In the genomic region with DNA sequence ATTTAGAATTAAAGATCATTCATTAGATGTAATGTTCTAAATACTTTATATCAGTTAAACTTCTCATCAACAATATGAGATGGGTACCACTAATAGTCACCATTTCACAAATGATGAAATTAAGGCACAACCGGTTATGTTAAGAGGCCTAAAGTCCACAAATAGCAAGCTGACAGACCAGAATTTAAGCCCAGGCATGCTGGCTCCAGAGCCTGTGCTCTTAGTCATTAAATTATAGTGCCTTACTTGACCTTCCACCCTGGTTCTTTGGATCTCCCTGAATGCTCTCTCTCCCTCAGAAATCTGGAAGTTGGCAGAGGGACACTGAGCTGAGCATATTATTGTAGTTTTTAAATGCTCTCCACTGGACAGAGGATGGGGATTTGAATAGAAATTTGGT, we compare ENCODE assay signal across 18 cellular contexts.
"Had no signal": no experiment of that assay in that cellular context is flagged by ENCODE, and none has a peak within 500 bp of the region (broad histone marks: within the 10 kb centered on the region; RNA-seq: fewer than 3 reads in every experiment).

No MANE protein-coding gene starts in this region.

- DNase-seq: activated CD4-positive, alpha-beta memory T cell treated with anti-CD3 and anti-CD28 coated beads for 36 hours; activated CD4-positive, alpha-beta T cell treated with anti-CD3 and anti-CD28 coated beads for 4 hours; activated naive CD4-positive, alpha-beta T cell; activated naive CD8-positive, alpha-beta T cell treated with anti-CD3 and anti-CD28 coated beads for 36 hours; amniotic stem cell; dermis blood vessel endothelial cell; effector memory CD4-positive, alpha-beta T cell; heart left ventricle; left ventricle myocardium inferior; mucosa of descending colon; naive thymus-derived CD4-positive, alpha-beta T cell; pancreas; right lobe of liver; stimulated activated CD4-positive, alpha-beta T cell treated with anti-CD3 and anti-CD28 coated beads, Interleukin-4, amount 100 ng/mL, for 4 hours; upper lobe of left lung had no signal

- H3K9me3 Mint-ChIP-seq: activated CD4-positive, alpha-beta memory T cell treated with anti-CD3 and anti-CD28 coated beads for 36 hours; activated naive CD8-positive, alpha-beta T cell treated with anti-CD3 and anti-CD28 coated beads for 36 hours; memory B cell; stimulated activated memory B cell treated with anti-CD40 and anti-IgM and Interleukin-4, amounts not matched to agents 10 μg/mL and 1 μg/mL and 100 μg/mL, for 72 hours; WTC11 had no signal

- H3K4me3 Mint-ChIP-seq: activated CD4-positive, alpha-beta memory T cell treated with anti-CD3 and anti-CD28 coated beads for 36 hours; activated naive CD8-positive, alpha-beta T cell treated with anti-CD3 and anti-CD28 coated beads for 36 hours; memory B cell; naive thymus-derived CD4-positive, alpha-beta T cell; stimulated activated memory B cell treated with anti-CD40 and anti-IgM and Interleukin-4, amounts not matched to agents 10 μg/mL and 1 μg/mL and 100 μg/mL, for 72 hours; WTC11 had no signal

- H3K27me3 Mint-ChIP-seq: activated naive CD8-positive, alpha-beta T cell treated with anti-CD3 and anti-CD28 coated beads for 36 hours; memory B cell; stimulated activated memory B cell treated with anti-CD40 and anti-IgM and Interleukin-4, amounts not matched to agents 10 μg/mL and 1 μg/mL and 100 μg/mL, for 72 hours had no signal

- H3K27ac Mint-ChIP-seq: activated CD4-positive, alpha-beta memory T cell treated with anti-CD3 and anti-CD28 coated beads for 36 hours; activated naive CD8-positive, alpha-beta T cell treated with anti-CD3 and anti-CD28 coated beads for 36 hours; memory B cell; naive thymus-derived CD4-positive, alpha-beta T cell; stimulated activated memory B cell treated with anti-CD40 and anti-IgM and Interleukin-4, amounts not matched to agents 10 μg/mL and 1 μg/mL and 100 μg/mL, for 72 hours; WTC11 had no signal

- H3K36me3 Mint-ChIP-seq: activated CD4-positive, alpha-beta memory T cell treated with anti-CD3 and anti-CD28 coated beads for 36 hours; activated naive CD8-positive, alpha-beta T cell treated with anti-CD3 and anti-CD28 coated beads for 36 hours; naive thymus-derived CD4-positive, alpha-beta T cell; stimulated activated memory B cell treated with anti-CD40 and anti-IgM and Interleukin-4, amounts not matched to agents 10 μg/mL and 1 μg/mL and 100 μg/mL, for 72 hours; WTC11 had no signal
